In genomic region chr12:113206802-113207201, GRCh38 we compare ENCODE assay signal across 9 cellular contexts. TPM values are rescaled to one million over a fixed set of nuclear protein-coding genes. Genes with fewer than 3 reads are reported as not detected.
"Had no signal": no experiment of that assay in that cellular context is flagged by ENCODE, and none has a peak within 500 bp of the region (broad histone marks: within the 10 kb centered on the region; RNA-seq: fewer than 3 reads in every experiment).

No MANE protein-coding gene starts in this region.

RNA-seq across cellular contexts. Expression of gene CFAP73, which starts 57.3 kb away (rescaled TPM):
- total RNA-seq: endothelial cell of umbilical vein, esophagus muscularis mucosa, gastroesophageal sphincter, heart left ventricle, left ventricle myocardium inferior, mammary epithelial cell, mononuclear cell, smooth muscle cell, ureter had no signal
- polyA plus RNA-seq: endothelial cell of umbilical vein, mammary epithelial cell, smooth muscle cell had no signal
